ENCODE assay signal across 12 cellular contexts in the genomic region with DNA sequence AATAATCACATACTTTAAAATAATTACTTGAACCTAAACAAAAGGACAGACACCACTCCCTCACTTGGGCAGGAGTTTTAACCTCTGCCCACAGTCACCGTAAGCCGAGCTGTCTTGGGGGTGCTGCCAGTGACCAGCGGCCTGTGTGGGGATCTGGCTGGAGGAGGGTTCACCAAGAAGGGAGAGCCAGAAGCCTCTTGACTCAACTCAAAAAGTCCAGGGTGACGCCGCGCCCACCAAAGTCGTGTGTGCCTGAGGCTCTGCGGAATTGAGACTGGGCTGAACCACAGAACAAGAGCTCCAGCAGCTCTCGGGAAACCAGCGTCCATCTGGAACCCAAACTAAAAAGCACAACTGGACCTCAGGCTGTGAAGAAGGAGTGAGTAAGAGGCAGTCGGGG. TPM values are rescaled to one million over a fixed set of nuclear protein-coding genes. Genes with fewer than 3 reads are reported as not detected.
A peak's percentile ranks its signal among the peaks of the same experiment; 100 is the strongest.
DNase-seq lines count a peak whose midpoint lies in the region; ATAC-seq and TF ChIP-seq lines count a peak whose summit lies in the region.
"Had no signal": no experiment of that assay in that cellular context is flagged by ENCODE, and none has a peak within 500 bp of the region (broad histone marks: within the 10 kb centered on the region; RNA-seq: fewer than 3 reads in every experiment).

No MANE protein-coding gene starts in this region.

- ATAC-seq in Right ventricle myocardium superior (ENCODE audit: poor library complexity) (peak; percentile 28), HG03280 (IDR thresholded peaks at IDR 0.05; ENCODE audit: unreplicated experiment) (no peak)

- in situ Hi-C loops in mammary epithelial cell (cut with MboI; ENCODE audit: low sequenced_read_pairs in 2 of 2), result no loop called here
- in situ Hi-C loops in ACHN (cut with HindIII; ENCODE audit: low pct_ligation_motif_present, low pct_unique_long_range_greater_than_20kb, low sequenced_read_pairs), result no loop called here

- peaks cover 7% of the 10 kb centered on the region for H3K36me3 Mint-ChIP-seq in osteocyte (ENCODE audit: unreplicated experiment)

- H2AFZ ChIP-seq in mammary epithelial cell (ENCODE audit: low read depth, low read length), result no peak overlapping the region

- intact Hi-C loops in breast epithelium (cut with DNase I; ENCODE audit: low total_unique reads) (no loop called here), mammary epithelial cell (cut with micrococcal nuclease) (no loop called here), Right ventricle myocardium superior (cut with DNase I) (loop anchor here (5.0 kb wide), 1 partner anchor 37 kb away; a partner anchor contains a TSS)

- H3K27ac ChIP-seq in breast epithelium (peak overlapping the region in 1 of 2 donors; percentile 70), mammary epithelial cell (ENCODE audit: insufficient read depth, low read depth, low read length) (no peak overlapping the region)

- no peak overlapping the region for H3K9ac ChIP-seq in mammary epithelial cell (ENCODE audit: insufficient read depth, low read length)

- no peaks in the 10 kb centered on the region for H3K27me3 Mint-ChIP-seq in osteocyte (ENCODE audit: unreplicated experiment)

- no peaks in the 10 kb centered on the region for H3K4me1 ChIP-seq in breast epithelium
- no peaks in the 10 kb centered on the region for H3K4me1 ChIP-seq in mammary epithelial cell (ENCODE audit: insufficient read depth, low read length)

- peaks cover 43% of the 10 kb centered on the region for H3K4me1 Mint-ChIP-seq in osteocyte (ENCODE audit: unreplicated experiment)

- no peaks in the 10 kb centered on the region for H3K27me3 ChIP-seq in breast epithelium
- no peaks in the 10 kb centered on the region for H3K27me3 ChIP-seq in mammary epithelial cell (ENCODE audit: insufficient read depth, low read length)

- peaks cover 44% of the 10 kb centered on the region for H3K79me2 ChIP-seq in mammary epithelial cell (ENCODE audit: insufficient read depth, low read length)

- dilution Hi-C loops in mammary epithelial cell (cut with HindIII; ENCODE audit: low sequenced_read_pairs), result no loop called here

- H3K36me3 ChIP-seq in breast epithelium (no peaks in the 10 kb centered on the region), mammary epithelial cell (ENCODE audit: insufficient read depth, low read length) (no peaks in the 10 kb centered on the region)

- H3K4me3 Mint-ChIP-seq in osteocyte (ENCODE audit: unreplicated experiment), result peak overlapping the region; percentile 26

- H3K9me3 Mint-ChIP-seq in osteocyte (ENCODE audit: unreplicated experiment), result no peaks in the 10 kb centered on the region
- H3K9me3 Mint-ChIP-seq: nephron had no signal

- H4K20me1 ChIP-seq in mammary epithelial cell (ENCODE audit: insufficient read depth, low read length), result no peaks in the 10 kb centered on the region

- no TSS peak for BruUV-seq in mammary epithelial cell (replicated peaks; lab: Mats Ljungman, UMichigan)

- TF ChIP-seq POLR2A in breast epithelium (IDR thresholded peaks at IDR 0.05), result no peak

- WGBS in mammary epithelial cell (ENCODE audit: low coverage, missing lambda C conversion rate), result 83% methylated on average over 10 of the region's 11 CpGs

- no peak for TF ChIP-seq CTCF in breast epithelium (IDR thresholded peaks at IDR 0.05)
- TF ChIP-seq CTCF in mammary epithelial cell (conservative IDR thresholded peaks at IDR 0.05 in 1 of 2, IDR thresholded peaks at IDR 0.05 in 1 of 2; ENCODE audit: extremely low read depth in 1 of 2, insufficient read depth in 1 of 2, low read depth in 1 of 2, low read length in 2 of 2), result no peak
- TF ChIP-seq CTCF in osteocyte (IDR thresholded peaks at IDR 0.05), result no peak

- CTCF ChIA-PET in mammary epithelial cell (lab: Charles Lee; ENCODE audit: low non-redundant PET), result no interaction called here

- no peak overlapping the region for H3K4me2 ChIP-seq in mammary epithelial cell (ENCODE audit: insufficient read depth, low read depth, low read length)

- H3K4me3 ChIP-seq in breast epithelium, result peak overlapping the region; percentile 20 to 50 (median 30)
- H3K4me3 ChIP-seq in mammary epithelial cell (replicated peaks in 1 of 3; ENCODE audit: insufficient read depth in 1 of 3, low read depth in 2 of 3, low read length in 3 of 3), result no peak overlapping the region

- DNase-seq in breast epithelium (ENCODE audit: low spot score in 2 of 2) (peak in 1 of 2 donors; percentile 37), mammary epithelial cell (no peak), Right ventricle myocardium superior (peak; percentile 54), osteocyte (ENCODE audit: extremely low spot score, unreplicated experiment) (no peak), NCI-H146 treated with DMSO at 0.1 percent for 48 hours (lab: John Stamatoyannopoulos, UW; ENCODE audit: unreplicated experiment) (no peak), midbrain (lab: John Stamatoyannopoulos, UW) (no peak), ACHN (no peak)
- DNase-seq: activated T-cell treated with anti-CD3 and anti-CD28 coated beads for 4 hours; RPMI8226; stimulated activated CD4-positive, alpha-beta T cell treated with anti-CD3 and anti-CD28 coated beads, Interleukin-4, amount 100 ng/mL, for 24 hours had no signal

- H3K27ac Mint-ChIP-seq in osteocyte (ENCODE audit: unreplicated experiment), result peak overlapping the region; percentile 83

- H3K9me3 ChIP-seq in breast epithelium (no peaks in the 10 kb centered on the region), mammary epithelial cell (replicated peaks; ENCODE audit: insufficient read depth, low read length) (no peaks in the 10 kb centered on the region)

RNA-seq across cellular contexts. Expression of a gene that starts 35.8 kb away (rescaled TPM):
- total RNA-seq in breast epithelium, result 10 to 100 TPM; 31.9 to 41.6 (median 34.1) TPM
- 10 to 100 TPM; 11.5 to 20.8 TPM for total RNA-seq in mammary epithelial cell
- 24.1 TPM for polyA plus RNA-seq in mammary epithelial cell
- polyA minus RNA-seq in mammary epithelial cell, result 10.2 TPM
- total RNA-seq in Right ventricle myocardium superior, result 6.0 TPM
- total RNA-seq in osteocyte, result 17.1 and 18.3 TPM in 2 replicates

RNA-seq across cellular contexts. Expression of a gene that starts 36.3 kb away (rescaled TPM):
- total RNA-seq in breast epithelium (1 to 10 TPM; 2.6 to 3.3 (median 3.2) TPM), mammary epithelial cell (under 1 TPM; 0.33 to 0.45 TPM), Right ventricle myocardium superior (2.5 TPM), osteocyte (2.5 and 3.0 TPM in 2 replicates)
- 1.1 TPM for polyA plus RNA-seq in mammary epithelial cell
- polyA minus RNA-seq in mammary epithelial cell, result 1.3 TPM

Comparison
In these comparisons a context has a peak if more than half of its experiments do, and no peak if none do; other contexts are left out.
1. H3K4me3 ChIP-seq: peak in breast epithelium (3 of 3); none in mammary epithelial cell (0 of 3).